8 cellular contexts compared by ENCODE assay signal in the genomic region with DNA sequence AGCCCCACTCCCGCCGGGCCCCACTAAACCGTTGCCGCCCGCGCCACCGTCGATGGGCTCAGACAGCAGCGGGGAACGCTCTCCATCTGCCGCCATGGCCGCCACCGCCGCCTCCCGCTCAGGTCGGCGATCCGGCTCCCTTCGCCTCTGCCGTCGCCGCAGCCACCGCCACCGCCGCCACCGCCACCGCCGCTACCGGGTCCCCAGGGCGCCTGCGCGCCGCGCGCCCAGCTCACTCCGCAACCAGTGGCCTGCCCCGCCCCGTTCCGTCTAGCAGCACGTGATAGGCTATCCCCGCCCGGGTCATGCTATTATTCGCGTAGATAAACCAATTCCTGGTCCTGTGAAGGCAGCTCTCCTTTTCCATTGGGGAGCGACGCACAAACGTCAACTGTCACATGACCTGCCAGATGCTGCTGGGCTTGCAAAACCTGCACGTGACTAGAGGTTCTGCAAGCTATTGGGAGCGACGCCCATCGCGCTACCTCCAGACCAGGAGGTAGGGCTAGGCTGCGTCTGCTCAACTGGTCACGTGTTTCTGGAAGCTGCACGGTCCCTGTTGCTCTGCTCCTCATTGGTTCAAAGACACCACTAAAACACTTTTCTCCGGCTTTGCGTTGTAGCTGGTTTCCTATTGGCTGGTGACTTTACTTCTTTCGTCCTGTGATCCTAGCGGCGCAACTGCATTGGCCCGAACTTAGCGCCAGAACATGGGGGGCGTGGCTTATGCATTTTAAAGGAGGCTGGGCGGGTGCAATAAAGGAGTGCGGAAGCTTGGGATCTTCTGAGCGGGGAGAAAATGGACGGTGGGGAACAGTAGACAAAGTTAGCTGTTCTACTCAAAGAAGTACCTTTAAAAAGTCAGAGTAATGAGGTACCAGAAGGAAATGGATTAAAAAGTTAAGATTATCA. TPM values are rescaled to one million over a fixed set of nuclear protein-coding genes. Genes with fewer than 3 reads are reported as not detected.
A peak's percentile ranks its signal among the peaks of the same experiment; 100 is the strongest.
DNase-seq lines count a peak whose midpoint lies in the region; ATAC-seq, FAIRE-seq and TF ChIP-seq lines count a peak whose summit lies in the region.

A gene (minus strand): TSS at position 205 of the 912 bp plus-strand sequence. CDS start 109 bp downstream, at position 96.

- intact Hi-C loops in IMR-90 (cut with micrococcal nuclease) (loop anchor here (1.0 kb wide), 2 partner anchors 118 to 222 kb away; a partner anchor contains a TSS), endothelial cell of umbilical vein (cut with micrococcal nuclease) (loop anchor here (1.0 kb wide), 3 partner anchors 8 to 223 kb away; a partner anchor contains a TSS)

- TF ChIP-seq CTCF in IMR-90 (conservative IDR thresholded peaks at IDR 0.05; ENCODE audit: low read depth, low read length) (no peak), endothelial cell of umbilical vein (IDR thresholded peaks at IDR 0.05; ENCODE audit: extremely low read depth in 1 of 2, insufficient read depth in 1 of 2, low read depth in 1 of 2, low read length in 2 of 2) (no peak)

- H3K79me1 ChIP-seq in IMR-90 (ENCODE audit: low read depth in 1 of 2, low read length in 2 of 2) = peaks cover 19 to 33% of the 10 kb centered on the region in 2 experiments

- in situ Hi-C loops in IMR-90 (cut with MboI; ENCODE audit: low sequenced_read_pairs) = loop anchor here (25.0 kb wide), 1 partner anchor 626 kb away; a partner anchor contains a TSS

- H4K91ac ChIP-seq in IMR-90 (ENCODE audit: insufficient read depth, low read depth, low read length) = peak within 1 kb of the TSS; percentile 53; the same call in 1 of the 2 replicates

- H3K4me3 ChIP-seq in IMR-90 (ENCODE audit: insufficient read depth, low read depth, low read length) = peak within 1 kb of the TSS; percentile 53
- peak within 1 kb of the TSS; percentile 43 to 78 (median 66) for H3K4me3 ChIP-seq in endothelial cell of umbilical vein (replicated peaks in 1 of 3; ENCODE audit: insufficient read depth in 1 of 3, low read depth in 1 of 3, low read length in 3 of 3)

- peak within 1 kb of the TSS; percentile 70 for H2AK5ac ChIP-seq in IMR-90 (ENCODE audit: low read depth, low read length)

- H3K27ac ChIP-seq in IMR-90 (ENCODE audit: insufficient read depth, low read length) = peak within 1 kb of the TSS; percentile 54
- peak within 1 kb of the TSS; percentile 35 for H3K27ac ChIP-seq in endothelial cell of umbilical vein (ENCODE audit: insufficient read depth, low read depth, low read length)

- H3K36me3 ChIP-seq in IMR-90 (ENCODE audit: control insufficient read depth, insufficient read depth, low read length) (peaks cover 21% of the 10 kb centered on the region), endothelial cell of umbilical vein (ENCODE audit: control insufficient read depth in 2 of 2, extremely low read depth in 1 of 2, insufficient read depth in 2 of 2, low read length in 2 of 2) (peaks cover 11 to 18% of the 10 kb centered on the region in 2 experiments)

- peak within 1 kb of the TSS; percentile 55 for H2BK5ac ChIP-seq in IMR-90 (ENCODE audit: low read depth, low read length, poor library complexity, severe bottlenecking)

- peak; percentile 39 for TF ChIP-seq POLR2A in IMR-90 (IDR thresholded peaks at IDR 0.05; ENCODE audit: low read depth, low read length)
- TF ChIP-seq POLR2A in endothelial cell of umbilical vein (IDR thresholded peaks at IDR 0.05; ENCODE audit: low read depth, low read length) = peak; percentile 35

- peak; percentile 100 for DNase-seq in DMS 273 (lab: John Stamatoyannopoulos, UW; ENCODE audit: unreplicated experiment)
- DNase-seq in IMR-90 = peak; percentile 100
- peak; percentile 99 for DNase-seq in OCI-M1 (lab: John Stamatoyannopoulos, UW)
- DNase-seq in activated T-cell treated with anti-CD3 and anti-CD28 coated beads for 24 hours (ENCODE audit: low read depth) = peak; percentile 98
- DNase-seq in endothelial cell of umbilical vein (ENCODE audit: low read depth, low spot score) = peak; percentile 100
- peak; percentile 100 for DNase-seq in midbrain (lab: John Stamatoyannopoulos, UW)
- peak; percentile 96 to 97 for DNase-seq in stimulated activated CD8-positive, alpha-beta memory T cell treated with anti-CD3 and anti-CD28 coated beads, Interleukin-2, amount 100 ng/mL, for 1 hour (ENCODE audit: low read depth in 2 of 2)

- peak within 1 kb of the TSS; percentile 95 for H2AK9ac ChIP-seq in IMR-90 (replicated peaks; ENCODE audit: low read depth, low read length, poor library complexity)

- CTCF ChIA-PET in IMR-90 (lab: Yijun Ruan, JAX) (interaction anchor here (0.6 kb wide), 2 partner anchors 120 to 515 kb away, joined by 3 to 4 read pairs; no protein-coding TSS in a partner anchor), endothelial cell of umbilical vein (lab: Charles Lee) (interaction anchor here (0.8 to 1.5 kb wide), 9 partner anchors 11 to 145 kb away, joined by 3 to 16 read pairs (median 3); a partner anchor contains a TSS)

- ATAC-seq in GM21528 (IDR thresholded peaks at IDR 0.05; ENCODE audit: low FRiP score, unreplicated experiment) (peak; percentile 95), IMR-90 (ENCODE audit: low read depth) (peak; percentile 96)

- WGBS in IMR-90 (ENCODE audit: extremely low coverage in 2 of 2, insufficient read length in 1 of 2), 2 experiments = 1% methylated on average over 44 of the region's 67 CpGs; no CpG with 5 or more reads in 1 of the 2 experiments

- H3K23ac ChIP-seq in IMR-90 (ENCODE audit: low read depth, low read length) = peak within 1 kb of the TSS; percentile 94

- BruUV-seq in IMR-90 (replicated peaks; lab: Mats Ljungman, UMichigan) = TSS peak; percentile 49
- no TSS peak for BruUV-seq in endothelial cell of umbilical vein (replicated peaks; lab: Mats Ljungman, UMichigan)

- dilution Hi-C loops in IMR-90 (cut with HindIII; ENCODE audit: low sequenced_read_pairs, unreplicated experiment) (no loop called here), endothelial cell of umbilical vein (cut with MboI; ENCODE audit: extremely low pct_ligation_motif_present, low sequenced_read_pairs) (no loop called here)

- no peak within 1 kb of the TSS for H2BK15ac ChIP-seq in IMR-90 (ENCODE audit: low read depth, low read length)

- no peak within 1 kb of the TSS for H3K18ac ChIP-seq in IMR-90 (ENCODE audit: low read depth, low read length)

- H3K9ac ChIP-seq in IMR-90 (ENCODE audit: low read depth, low read length) (peak within 1 kb of the TSS; percentile 60), endothelial cell of umbilical vein (replicated peaks; ENCODE audit: extremely low read depth, insufficient read depth, low read length) (peak within 1 kb of the TSS; percentile 76)

- peak within 1 kb of the TSS; percentile 79 for H4K5ac ChIP-seq in IMR-90 (ENCODE audit: low read depth, low read length)

- FAIRE-seq in endothelial cell of umbilical vein (lab: Jason Lieb, UNC) = peak; percentile 100

- H3K27me3 ChIP-seq in IMR-90 (ENCODE audit: control insufficient read depth, insufficient read depth, low read length) (no peaks in the 10 kb centered on the region), endothelial cell of umbilical vein (ENCODE audit: control insufficient read depth in 2 of 2, insufficient read depth in 2 of 2, low read length in 2 of 2) (peaks cover 2 to 9% of the 10 kb centered on the region in 2 experiments)

- H3K9me3 ChIP-seq in IMR-90 (ENCODE audit: control insufficient read depth, insufficient read depth, low read length) (no peaks in the 10 kb centered on the region), endothelial cell of umbilical vein (replicated peaks; ENCODE audit: control insufficient read depth, insufficient read depth, low read length) (no peaks in the 10 kb centered on the region)

- peak within 1 kb of the TSS; percentile 64 for H3K4ac ChIP-seq in IMR-90 (ENCODE audit: low read depth, low read length)

- H3K4me2 ChIP-seq in IMR-90 (ENCODE audit: low read depth, low read length) (peak within 1 kb of the TSS; percentile 98), endothelial cell of umbilical vein (ENCODE audit: insufficient read depth, low read length) (peak within 1 kb of the TSS; percentile 84)

- H3K79me2 ChIP-seq in endothelial cell of umbilical vein (ENCODE audit: control insufficient read depth, insufficient read depth, low read length) = peaks cover 20% of the 10 kb centered on the region

- H3K14ac ChIP-seq in IMR-90 (replicated peaks; ENCODE audit: low read depth, low read length) = peak within 1 kb of the TSS; percentile 65

- H4K8ac ChIP-seq in IMR-90 (ENCODE audit: low read depth in 2 of 2, low read length in 2 of 2) = peak within 1 kb of the TSS; percentile 67 to 84

- no peak within 1 kb of the TSS for H2BK20ac ChIP-seq in IMR-90 (ENCODE audit: low read depth, low read length)

- H2BK120ac ChIP-seq in IMR-90 (ENCODE audit: low read depth, low read length) = no peak within 1 kb of the TSS

- H2AFZ ChIP-seq in IMR-90 (replicated peaks; ENCODE audit: low read length, poor library complexity) (peak within 1 kb of the TSS; percentile 98), endothelial cell of umbilical vein (ENCODE audit: low read depth, low read length) (peak within 1 kb of the TSS; percentile 74)

- H3K4me1 ChIP-seq in IMR-90 (ENCODE audit: control insufficient read depth, insufficient read depth, low read length) = 0 out of 2 replicates have a peak, but pooled peaks cover 4% of the 10 kb centered on the region
- peaks cover 18% of the 10 kb centered on the region for H3K4me1 ChIP-seq in endothelial cell of umbilical vein (ENCODE audit: control insufficient read depth, extremely low read depth, insufficient read depth, low read length)

- POLR2A ChIA-PET in IMR-90 (lab: Charles Lee; ENCODE audit: unreplicated experiment) = interaction anchor here (0.6 to 1.1 kb wide), 2 partner anchors 49 to 220 kb away, joined by 4 to 18 read pairs; no protein-coding TSS in a partner anchor
- POLR2A ChIA-PET in endothelial cell of umbilical vein (lab: Charles Lee) = interaction anchor here (0.6 to 2.4 kb wide), 5 partner anchors 9 to 119 kb away, joined by 3 to 36 read pairs (median 4); a partner anchor contains a TSS

- 0 out of 2 replicates have a peak, but pooled peaks cover 3% of the 10 kb centered on the region for H4K20me1 ChIP-seq in IMR-90 (ENCODE audit: insufficient read depth, low read length)
- H4K20me1 ChIP-seq in endothelial cell of umbilical vein (replicated peaks; ENCODE audit: control insufficient read depth, extremely low read depth, insufficient read depth, low read length) = no peaks in the 10 kb centered on the region

- H3K56ac ChIP-seq in IMR-90 (ENCODE audit: extremely low read depth, insufficient read depth, low read length) = no peak within 1 kb of the TSS

- no peak for TF ChIP-seq RAD21 in IMR-90 (IDR thresholded peaks at IDR 0.05; ENCODE audit: low read length)

- H3K9me1 ChIP-seq in IMR-90 (ENCODE audit: insufficient read depth, low read length) (peaks cover 10% of the 10 kb centered on the region; the same call in 1 of the 2 replicates), endothelial cell of umbilical vein (replicated peaks; ENCODE audit: control insufficient read depth, extremely low read depth, insufficient read depth, low read length) (no peaks in the 10 kb centered on the region)

RNA-seq across cellular contexts. Expression of the gene that starts here (rescaled TPM):
- total RNA-seq in IMR-90 (2012; rRNA removed) (15.0 and 15.2 TPM in 2 replicates), endothelial cell of umbilical vein (28.6 and 33.6 TPM in 2 replicates)
- polyA plus RNA-seq in IMR-90 (2012; rRNA removed) (27.2 and 27.8 TPM in 2 replicates), endothelial cell of umbilical vein (52.5 and 58.6 TPM in 2 replicates)
- polyA plus RNA-seq in IMR-90 (2012; cell fraction: cytosol; rRNA removed) = 13.3 and 24.4 TPM in 2 replicates
- 70.6 and 153 TPM in 2 replicates for polyA plus RNA-seq in IMR-90 (2012; cell fraction: nucleus; rRNA removed; ENCODE audit: low replicate concordance)
- polyA plus RNA-seq in endothelial cell of umbilical vein (2011; cell fraction: cytosol; rRNA removed) = 33.8 and 34.5 TPM in 2 replicates
- 98.7 and 120 TPM in 2 replicates for polyA plus RNA-seq in endothelial cell of umbilical vein (2011; cell fraction: nucleus; rRNA removed)
- polyA plus RNA-seq in endothelial cell of umbilical vein (2012) = 19.1 and 21.5 TPM in 2 replicates
- 65.1 and 69.4 TPM in 2 replicates for polyA minus RNA-seq in endothelial cell of umbilical vein
- polyA minus RNA-seq in endothelial cell of umbilical vein (2011; cell fraction: cytosol; rRNA and poly(A)+ RNA removed) = 21.2 TPM
- 26.2 and 28.5 TPM in 2 replicates for polyA minus RNA-seq in endothelial cell of umbilical vein (2011; cell fraction: nucleus; rRNA and poly(A)+ RNA removed)

Comparison
In these comparisons a context has a peak if more than half of its experiments do, and no peak if none do; other contexts are left out.
1. Peak in every context shown above with its lines: DNase-seq, ATAC-seq, H3K4me3 ChIP-seq and H3K27ac ChIP-seq.